In genomic region chr9:94860678-94861588, GRCh38 we compare ENCODE assay signal across 8 cellular contexts.
A peak's percentile ranks its signal among the peaks of the same experiment; 100 is the strongest.
DNase-seq lines count a peak whose midpoint lies in the region; ATAC-seq, FAIRE-seq and TF ChIP-seq lines count a peak whose summit lies in the region.

No MANE protein-coding gene starts in this region.

- peak overlapping the region; percentile 8; the same call in 1 of the 3 replicates for H3K4me2 ChIP-seq in A549

- peaks cover 46 to 48% of the 10 kb centered on the region in 2 donors for H3K4me1 Mint-ChIP-seq in natural killer cell treated with Interleukin-12 subunit alpha and Interleukin-12 subunit beta and Interleukin-15 and Interleukin-18, amount 100 ng/mL, for 72 hours (ENCODE audit: low read depth in 2 of 2)

- DNase-seq in A549 (ENCODE audit: low read depth in 1 of 2, low spot score in 1 of 2) (no peak), RCC 7860 (ENCODE audit: low spot score) (peak; percentile 98), ecto neural progenitor cell (ENCODE audit: low spot score) (no peak), BE2C (no peak)
- peak; percentile 54 for DNase-seq in activated effector memory CD4-positive, alpha-beta T cell treated with Interleukin-2 at 50 U/mL for 16 hours
- peak; percentile 84 for DNase-seq in natural killer cell treated with Interleukin-12 subunit alpha and Interleukin-12 subunit beta and Interleukin-15 and Interleukin-18, amount 100 ng/mL, for 72 hours (ENCODE audit: low spot score)

- TF ChIP-seq EP300 in A549 (IDR thresholded peaks at IDR 0.05) = no peak

- CTCF ChIA-PET in A549 (lab: Yijun Ruan, JAX) = interaction anchor here (0.6 to 1.5 kb wide), 3 partner anchors 24 to 76 kb away, joined by 3 read pairs; no protein-coding TSS in a partner anchor

- TF ChIP-seq CTCF in A549 (IDR thresholded peaks at IDR 0.05) (no peak), BE2C (IDR thresholded peaks at IDR 0.05; ENCODE audit: low read depth, low read length) (no peak)

- peak overlapping the region; percentile 87 to 89 for H3K27ac Mint-ChIP-seq in natural killer cell treated with Interleukin-12 subunit alpha and Interleukin-12 subunit beta and Interleukin-15 and Interleukin-18, amount 100 ng/mL, for 72 hours

- H3K4me3 Mint-ChIP-seq in natural killer cell treated with Interleukin-12 subunit alpha and Interleukin-12 subunit beta and Interleukin-15 and Interleukin-18, amount 100 ng/mL, for 72 hours = peak overlapping the region; percentile 80

- no peak overlapping the region for H3K4me3 ChIP-seq in A549
- no peak overlapping the region for H3K4me3 ChIP-seq in BE2C (ENCODE audit: low read depth, low read length)

- no peak for FAIRE-seq in A549 (lab: Jason Lieb, UNC)
- FAIRE-seq in RCC 7860 (lab: Jason Lieb, UNC) = peak; percentile 95

- 93% methylated on average over 10 of the region's 10 CpGs for WGBS in A549 (ENCODE audit: missing lambda C conversion rate)

- TF ChIP-seq POLR2A in A549 (IDR thresholded peaks at IDR 0.05; ENCODE audit: low read length) = no peak

- H3K9me3 Mint-ChIP-seq in natural killer cell treated with Interleukin-12 subunit alpha and Interleukin-12 subunit beta and Interleukin-15 and Interleukin-18, amount 100 ng/mL, for 72 hours = no peaks in the 10 kb centered on the region

- H3K9me3 ChIP-seq in A549 = 0 out of 3 replicates have a peak, but pooled peaks cover 8% of the 10 kb centered on the region
- H3K9me3 ChIP-seq in BE2C = 0 out of 2 replicates have a peak, but pooled peaks cover 4% of the 10 kb centered on the region

- ATAC-seq in A549 (no peak), GM18870 (IDR thresholded peaks at IDR 0.05; ENCODE audit: unreplicated experiment) (peak; percentile 78), HG03108 (IDR thresholded peaks at IDR 0.05; ENCODE audit: unreplicated experiment) (peak; percentile 94)
- peak; percentile 91 to 92 for ATAC-seq in natural killer cell treated with Interleukin-12 subunit alpha and Interleukin-12 subunit beta and Interleukin-15 and Interleukin-18, amount 100 ng/mL, for 72 hours

- no peaks in the 10 kb centered on the region for H3K27me3 ChIP-seq in BE2C

- POLR2A ChIA-PET in A549 (lab: Yijun Ruan, JAX) = no interaction called here

- no peaks in the 10 kb centered on the region; the same call in 1 of the 2 replicates for H3K36me3 ChIP-seq in BE2C

- peak overlapping the region; percentile 75 to 84 for H3K27ac ChIP-seq in A549

- no peak for TF ChIP-seq RAD21 in A549 (conservative IDR thresholded peaks at IDR 0.05 in 1 of 2, IDR thresholded peaks at IDR 0.05 in 1 of 2)

- no peaks in the 10 kb centered on the region for H3K27me3 Mint-ChIP-seq in natural killer cell treated with Interleukin-12 subunit alpha and Interleukin-12 subunit beta and Interleukin-15 and Interleukin-18, amount 100 ng/mL, for 72 hours

- peaks cover 6% of the 10 kb centered on the region for H3K36me3 Mint-ChIP-seq in natural killer cell treated with Interleukin-12 subunit alpha and Interleukin-12 subunit beta and Interleukin-15 and Interleukin-18, amount 100 ng/mL, for 72 hours

- H3K4me1 ChIP-seq in A549 (peaks cover 44% of the 10 kb centered on the region), BE2C (peaks cover 28% of the 10 kb centered on the region)

TF ChIP-seq in A549, 52 proteins besides CTCF, POLR2A, EP300 and RAD21:
- TF ChIP-seq NPAS2 (CRISPR knock-in tag; IDR thresholded peaks at IDR 0.05; ENCODE audit: borderline replicate concordance) = no peak
- TF ChIP-seq RARB (CRISPR knock-in tag; IDR thresholded peaks at IDR 0.05) = no peak
- no peak for TF ChIP-seq BCL3 (IDR thresholded peaks at IDR 0.05)
- TF ChIP-seq ZNF302 (CRISPR knock-in tag; IDR thresholded peaks at IDR 0.05) = no peak
- no peak for TF ChIP-seq KDM1A (IDR thresholded peaks at IDR 0.05; ENCODE audit: low read depth)
- no peak for TF ChIP-seq CHD2 (IDR thresholded peaks at IDR 0.05; ENCODE audit: low read length, partially characterized antibody)
- no peak for TF ChIP-seq HOXB13 (CRISPR knock-in tag; IDR thresholded peaks at IDR 0.05; ENCODE audit: low read depth)
- TF ChIP-seq ZSCAN20 (CRISPR knock-in tag; IDR thresholded peaks at IDR 0.05) = no peak
- no peak for TF ChIP-seq NR3C1 (IDR thresholded peaks at IDR 0.05)
- no peak for TF ChIP-seq CBX8 (IDR thresholded peaks at IDR 0.05)
- TF ChIP-seq ESRRA (IDR thresholded peaks at IDR 0.05; ENCODE audit: borderline replicate concordance, low read length) = no peak
- TF ChIP-seq CHD4 (IDR thresholded peaks at IDR 0.05; ENCODE audit: borderline replicate concordance) = no peak
- TF ChIP-seq ZC3H11A (IDR thresholded peaks at IDR 0.05) = no peak
- no peak for TF ChIP-seq MAZ (IDR thresholded peaks at IDR 0.05; ENCODE audit: borderline replicate concordance, low read depth, low read length)
- TF ChIP-seq EHF (CRISPR knock-in tag; IDR thresholded peaks at IDR 0.05) = no peak
- no peak for TF ChIP-seq SMC3 (IDR thresholded peaks at IDR 0.05)
- TF ChIP-seq EHMT2 (IDR thresholded peaks at IDR 0.05; ENCODE audit: low read depth) = no peak
- no peak for TF ChIP-seq REST (IDR thresholded peaks at IDR 0.05)
- no peak for TF ChIP-seq JUNB (IDR thresholded peaks at IDR 0.05)
- no peak for TF ChIP-seq RCOR1 (IDR thresholded peaks at IDR 0.05; ENCODE audit: low read depth, low read length)
TF ChIP-seq in A549: peak in this region for 0.

Comparison
In these comparisons a context has a peak if more than half of its experiments do, and no peak if none do; other contexts are left out.
1. ATAC-seq: peak in GM18870 (single experiment), HG03108 (single experiment) and natural killer cell treated with Interleukin-12 subunit alpha and Interleukin-12 subunit beta and Interleukin-15 and Interleukin-18, amount 100 ng/mL, for 72 hours (2 of 2); none in A549 (0 of 2).
2. DNase-seq: peak in RCC 7860 (single experiment), activated effector memory CD4-positive, alpha-beta T cell treated with Interleukin-2 at 50 U/mL for 16 hours (single experiment) and natural killer cell treated with Interleukin-12 subunit alpha and Interleukin-12 subunit beta and Interleukin-15 and Interleukin-18, amount 100 ng/mL, for 72 hours (single experiment); none in A549 (0 of 2), ecto neural progenitor cell (single experiment) and BE2C (single experiment).